ENCODE assay signal across 1 cellular context in the genomic region with DNA sequence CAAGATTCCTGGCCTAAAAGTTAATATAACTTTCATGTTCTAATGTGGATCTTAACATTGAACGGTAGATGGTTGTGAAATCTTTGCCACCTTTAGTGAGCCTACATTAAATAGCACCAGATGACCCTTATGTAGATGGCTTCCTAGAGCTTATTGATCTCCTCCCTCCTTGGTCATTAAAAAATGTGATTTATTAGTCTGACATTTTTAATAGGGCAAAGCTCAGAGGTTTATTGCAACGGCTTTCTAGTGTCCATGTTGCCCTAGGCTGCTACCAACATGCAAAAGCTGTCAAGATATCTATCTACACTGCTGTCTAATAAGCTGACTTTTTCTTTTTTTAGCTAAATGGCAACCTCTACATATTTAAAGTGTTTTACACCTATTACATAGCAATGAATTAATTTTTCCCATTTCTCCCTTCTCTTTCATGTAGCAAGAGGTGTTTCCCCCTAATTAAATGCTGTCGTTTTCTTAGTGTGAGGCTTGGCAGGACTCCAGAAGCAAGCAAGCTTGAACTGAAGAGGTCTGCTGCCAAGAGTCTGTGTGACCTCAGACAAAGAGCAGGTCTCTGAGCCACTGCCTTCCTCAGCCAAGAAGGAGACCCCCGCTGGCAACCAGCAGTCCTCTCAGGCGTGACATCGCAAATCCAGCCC.
TF ChIP-seq lines count a peak whose summit lies in the region.

No MANE protein-coding gene starts in this region.

TF ChIP-seq in GM23338, 12 proteins besides CTCF, POLR2A, EP300 and RAD21 (continued from another document):
- TF ChIP-seq, protein P1, sequence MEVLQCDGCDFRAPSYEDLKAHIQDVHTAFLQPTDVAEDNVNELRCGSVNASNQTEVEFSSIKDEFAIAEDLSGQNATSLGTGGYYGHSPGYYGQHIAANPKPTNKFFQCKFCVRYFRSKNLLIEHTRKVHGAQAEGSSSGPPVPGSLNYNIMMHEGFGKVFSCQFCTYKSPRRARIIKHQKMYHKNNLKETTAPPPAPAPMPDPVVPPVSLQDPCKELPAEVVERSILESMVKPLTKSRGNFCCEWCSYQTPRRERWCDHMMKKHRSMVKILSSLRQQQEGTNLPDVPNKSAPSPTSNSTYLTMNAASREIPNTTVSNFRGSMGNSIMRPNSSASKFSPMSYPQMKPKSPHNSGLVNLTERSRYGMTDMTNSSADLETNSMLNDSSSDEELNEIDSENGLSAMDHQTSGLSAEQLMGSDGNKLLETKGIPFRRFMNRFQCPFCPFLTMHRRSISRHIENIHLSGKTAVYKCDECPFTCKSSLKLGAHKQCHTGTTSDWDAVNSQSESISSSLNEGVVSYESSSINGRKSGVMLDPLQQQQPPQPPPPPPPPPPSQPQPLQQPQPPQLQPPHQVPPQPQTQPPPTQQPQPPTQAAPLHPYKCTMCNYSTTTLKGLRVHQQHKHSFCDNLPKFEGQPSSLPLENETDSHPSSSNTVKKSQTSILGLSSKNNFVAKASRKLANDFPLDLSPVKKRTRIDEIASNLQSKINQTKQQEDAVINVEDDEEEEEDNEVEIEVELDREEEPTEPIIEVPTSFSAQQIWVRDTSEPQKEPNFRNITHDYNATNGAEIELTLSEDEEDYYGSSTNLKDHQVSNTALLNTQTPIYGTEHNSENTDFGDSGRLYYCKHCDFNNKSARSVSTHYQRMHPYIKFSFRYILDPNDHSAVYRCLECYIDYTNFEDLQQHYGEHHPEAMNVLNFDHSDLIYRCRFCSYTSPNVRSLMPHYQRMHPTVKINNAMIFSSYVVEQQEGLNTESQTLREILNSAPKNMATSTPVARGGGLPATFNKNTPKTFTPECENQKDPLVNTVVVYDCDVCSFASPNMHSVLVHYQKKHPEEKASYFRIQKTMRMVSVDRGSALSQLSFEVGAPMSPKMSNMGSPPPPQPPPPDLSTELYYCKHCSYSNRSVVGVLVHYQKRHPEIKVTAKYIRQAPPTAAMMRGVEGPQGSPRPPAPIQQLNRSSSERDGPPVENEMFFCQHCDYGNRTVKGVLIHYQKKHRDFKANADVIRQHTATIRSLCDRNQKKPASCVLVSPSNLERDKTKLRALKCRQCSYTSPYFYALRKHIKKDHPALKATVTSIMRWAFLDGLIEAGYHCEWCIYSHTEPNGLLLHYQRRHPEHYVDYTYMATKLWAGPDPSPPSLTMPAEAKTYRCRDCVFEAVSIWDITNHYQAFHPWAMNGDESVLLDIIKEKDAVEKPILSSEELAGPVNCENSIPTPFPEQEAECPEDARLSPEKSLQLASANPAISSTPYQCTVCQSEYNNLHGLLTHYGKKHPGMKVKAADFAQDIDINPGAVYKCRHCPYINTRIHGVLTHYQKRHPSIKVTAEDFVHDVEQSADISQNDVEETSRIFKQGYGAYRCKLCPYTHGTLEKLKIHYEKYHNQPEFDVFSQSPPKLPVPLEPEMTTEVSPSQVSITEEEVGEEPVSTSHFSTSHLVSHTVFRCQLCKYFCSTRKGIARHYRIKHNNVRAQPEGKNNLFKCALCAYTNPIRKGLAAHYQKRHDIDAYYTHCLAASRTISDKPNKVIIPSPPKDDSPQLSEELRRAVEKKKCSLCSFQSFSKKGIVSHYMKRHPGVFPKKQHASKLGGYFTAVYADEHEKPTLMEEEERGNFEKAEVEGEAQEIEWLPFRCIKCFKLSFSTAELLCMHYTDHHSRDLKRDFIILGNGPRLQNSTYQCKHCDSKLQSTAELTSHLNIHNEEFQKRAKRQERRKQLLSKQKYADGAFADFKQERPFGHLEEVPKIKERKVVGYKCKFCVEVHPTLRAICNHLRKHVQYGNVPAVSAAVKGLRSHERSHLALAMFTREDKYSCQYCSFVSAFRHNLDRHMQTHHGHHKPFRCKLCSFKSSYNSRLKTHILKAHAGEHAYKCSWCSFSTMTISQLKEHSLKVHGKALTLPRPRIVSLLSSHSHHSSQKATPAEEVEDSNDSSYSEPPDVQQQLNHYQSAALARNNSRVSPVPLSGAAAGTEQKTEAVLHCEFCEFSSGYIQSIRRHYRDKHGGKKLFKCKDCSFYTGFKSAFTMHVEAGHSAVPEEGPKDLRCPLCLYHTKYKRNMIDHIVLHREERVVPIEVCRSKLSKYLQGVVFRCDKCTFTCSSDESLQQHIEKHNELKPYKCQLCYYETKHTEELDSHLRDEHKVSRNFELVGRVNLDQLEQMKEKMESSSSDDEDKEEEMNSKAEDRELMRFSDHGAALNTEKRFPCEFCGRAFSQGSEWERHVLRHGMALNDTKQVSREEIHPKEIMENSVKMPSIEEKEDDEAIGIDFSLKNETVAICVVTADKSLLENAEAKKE (CRISPR knock-in tag; IDR thresholded peaks at IDR 0.05) = no peak
- TF ChIP-seq ZNF331 (CRISPR knock-in tag; IDR thresholded peaks at IDR 0.05; ENCODE audit: low read depth) (no peak), STAT1 (IDR thresholded peaks at IDR 0.05; ENCODE audit: unreplicated experiment) (no peak), POLR2AphosphoS5 (IDR thresholded peaks at IDR 0.05; ENCODE audit: low read depth) (no peak)
- TF ChIP-seq, protein P2, sequence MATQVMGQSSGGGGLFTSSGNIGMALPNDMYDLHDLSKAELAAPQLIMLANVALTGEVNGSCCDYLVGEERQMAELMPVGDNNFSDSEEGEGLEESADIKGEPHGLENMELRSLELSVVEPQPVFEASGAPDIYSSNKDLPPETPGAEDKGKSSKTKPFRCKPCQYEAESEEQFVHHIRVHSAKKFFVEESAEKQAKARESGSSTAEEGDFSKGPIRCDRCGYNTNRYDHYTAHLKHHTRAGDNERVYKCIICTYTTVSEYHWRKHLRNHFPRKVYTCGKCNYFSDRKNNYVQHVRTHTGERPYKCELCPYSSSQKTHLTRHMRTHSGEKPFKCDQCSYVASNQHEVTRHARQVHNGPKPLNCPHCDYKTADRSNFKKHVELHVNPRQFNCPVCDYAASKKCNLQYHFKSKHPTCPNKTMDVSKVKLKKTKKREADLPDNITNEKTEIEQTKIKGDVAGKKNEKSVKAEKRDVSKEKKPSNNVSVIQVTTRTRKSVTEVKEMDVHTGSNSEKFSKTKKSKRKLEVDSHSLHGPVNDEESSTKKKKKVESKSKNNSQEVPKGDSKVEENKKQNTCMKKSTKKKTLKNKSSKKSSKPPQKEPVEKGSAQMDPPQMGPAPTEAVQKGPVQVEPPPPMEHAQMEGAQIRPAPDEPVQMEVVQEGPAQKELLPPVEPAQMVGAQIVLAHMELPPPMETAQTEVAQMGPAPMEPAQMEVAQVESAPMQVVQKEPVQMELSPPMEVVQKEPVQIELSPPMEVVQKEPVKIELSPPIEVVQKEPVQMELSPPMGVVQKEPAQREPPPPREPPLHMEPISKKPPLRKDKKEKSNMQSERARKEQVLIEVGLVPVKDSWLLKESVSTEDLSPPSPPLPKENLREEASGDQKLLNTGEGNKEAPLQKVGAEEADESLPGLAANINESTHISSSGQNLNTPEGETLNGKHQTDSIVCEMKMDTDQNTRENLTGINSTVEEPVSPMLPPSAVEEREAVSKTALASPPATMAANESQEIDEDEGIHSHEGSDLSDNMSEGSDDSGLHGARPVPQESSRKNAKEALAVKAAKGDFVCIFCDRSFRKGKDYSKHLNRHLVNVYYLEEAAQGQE (IDR thresholded peaks at IDR 0.05; ENCODE audit: unreplicated experiment) = no peak
TF ChIP-seq in GM23338: peak in this region for 0.
